ENCODE assay signal across 8 cellular contexts in genomic region chr20:21125072-21125848, GRCh38. TPM values are rescaled to one million over a fixed set of nuclear protein-coding genes. Genes with fewer than 3 reads are reported as not detected.
A peak's percentile ranks its signal among the peaks of the same experiment; 100 is the strongest.
DNase-seq lines count a peak whose midpoint lies in the region; ATAC-seq and TF ChIP-seq lines count a peak whose summit lies in the region.

No MANE protein-coding gene starts in this region.

- no peaks in the 10 kb centered on the region for H3K4me1 ChIP-seq in ovary (ENCODE audit: insufficient read depth)

- peaks cover 18% of the 10 kb centered on the region for H3K4me1 Mint-ChIP-seq in activated CD4-positive, alpha-beta memory T cell treated with anti-CD3 and anti-CD28 coated beads for 36 hours (ENCODE audit: low read depth)

- peak; percentile 10 for DNase-seq in stimulated activated CD4-positive, alpha-beta T cell treated with anti-CD3 and anti-CD28 coated beads, Interleukin-15, amount 100 ng/mL, for 24 hours
- no peak for DNase-seq in stimulated activated CD4-positive, alpha-beta T cell treated with anti-CD3 and anti-CD28 coated beads, Interleukin-4, amount 100 ng/mL, for 4 hours
- DNase-seq in NCI-H1417 treated with DMSO at 0.1 percent for 48 hours (lab: John Stamatoyannopoulos, UW) (peak; percentile 54), glomerular visceral epithelial cell (ENCODE audit: extremely low spot score) (peak; percentile 56), ovary (peak in 4 of 5 donors; percentile 31 to 51 (median 38))
- DNase-seq in activated CD4-positive, alpha-beta memory T cell treated with anti-CD3 and anti-CD28 coated beads for 36 hours = no peak
- no peak for DNase-seq in activated CD8-positive, alpha-beta memory T cell treated with anti-CD3 and anti-CD28 coated beads for 24 hours

- peaks cover 3% of the 10 kb centered on the region for H3K27me3 Mint-ChIP-seq in activated CD4-positive, alpha-beta memory T cell treated with anti-CD3 and anti-CD28 coated beads for 36 hours

- H3K36me3 Mint-ChIP-seq in activated CD4-positive, alpha-beta memory T cell treated with anti-CD3 and anti-CD28 coated beads for 36 hours = no peaks in the 10 kb centered on the region

- no peaks in the 10 kb centered on the region for H3K9me3 ChIP-seq in ovary

- H3K27ac ChIP-seq in ovary = peak overlapping the region in 1 of 2 donors; percentile 57

- TF ChIP-seq EP300 in ovary (IDR thresholded peaks at IDR 0.05) = no peak

- WGBS in ovary, 3 donors = 2 to 3% (median 2%) methylated on average over 24 to 25 of the region's 25 CpGs

- H3K4me3 ChIP-seq in ovary = peak overlapping the region; percentile 97

- no peak for TF ChIP-seq CTCF in ovary (IDR thresholded peaks at IDR 0.05)

- no peak for TF ChIP-seq POLR2A in ovary (IDR thresholded peaks at IDR 0.05)

- peak; percentile 31 for ATAC-seq in HG02840 (IDR thresholded peaks at IDR 0.05; ENCODE audit: low FRiP score, unreplicated experiment)

- no peaks in the 10 kb centered on the region for H3K9me3 Mint-ChIP-seq in activated CD4-positive, alpha-beta memory T cell treated with anti-CD3 and anti-CD28 coated beads for 36 hours

- H3K4me3 Mint-ChIP-seq in activated CD4-positive, alpha-beta memory T cell treated with anti-CD3 and anti-CD28 coated beads for 36 hours = peak overlapping the region; percentile 81

- POLR2A ChIA-PET in activated CD4-positive, alpha-beta memory T cell treated with anti-CD3 and anti-CD28 coated beads for 36 hours (lab: Charles Lee) = interaction anchor here (0.7 to 1.7 kb wide), 4 partner anchors 17 to 24 kb away, joined by 3 read pairs; no protein-coding TSS in a partner anchor

- no peaks in the 10 kb centered on the region for H3K36me3 ChIP-seq in ovary

- CTCF ChIA-PET in activated CD4-positive, alpha-beta memory T cell treated with anti-CD3 and anti-CD28 coated beads for 36 hours (lab: Charles Lee) = interaction anchor here (0.8 to 2.1 kb wide), 6 partner anchors 10 to 447 kb away, joined by 3 to 11 read pairs (median 4); no protein-coding TSS in a partner anchor

- H3K27ac Mint-ChIP-seq in activated CD4-positive, alpha-beta memory T cell treated with anti-CD3 and anti-CD28 coated beads for 36 hours = peak overlapping the region; percentile 5

- intact Hi-C loops in activated CD4-positive, alpha-beta memory T cell treated with anti-CD3 and anti-CD28 coated beads for 36 hours (cut with micrococcal nuclease) = loop anchor here (1.0 to 5.0 kb wide), 4 partner anchors 25 to 435 kb away; partner anchors contain the start of gene RALGAPA2
- intact Hi-C loops in ovary (cut with DNase I) = no loop called here

- no peaks in the 10 kb centered on the region for H3K27me3 ChIP-seq in ovary

RNA-seq across cellular contexts. Expression of gene KIZ, which starts 0.6 kb away (rescaled TPM):
- total RNA-seq in activated CD4-positive, alpha-beta memory T cell treated with anti-CD3 and anti-CD28 coated beads for 36 hours = 10 to 100 TPM; 13.3 to 13.5 TPM
- total RNA-seq in ovary = 10 to 100 TPM; 20.5 to 59.5 (median 44.7) TPM
- 10 to 100 TPM; 35.3 to 42.1 TPM for polyA plus RNA-seq in ovary

RNA-seq across cellular contexts. Expression of gene LINC00237, which starts 19.1 kb away (rescaled TPM):
- total RNA-seq in activated CD4-positive, alpha-beta memory T cell treated with anti-CD3 and anti-CD28 coated beads for 36 hours = not detected
- under 1 TPM in 1 of 7 donors, not detected in 6; 0.72 TPM for total RNA-seq in ovary
- not detected for polyA plus RNA-seq in ovary

Comparison
In these comparisons a context has a peak if more than half of its experiments do, and no peak if none do; other contexts are left out.
1. DNase-seq: peak in stimulated activated CD4-positive, alpha-beta T cell treated with anti-CD3 and anti-CD28 coated beads, Interleukin-15, amount 100 ng/mL, for 24 hours (single experiment), NCI-H1417 treated with DMSO at 0.1 percent for 48 hours (single experiment), glomerular visceral epithelial cell (single experiment) and ovary (4 of 5); none in stimulated activated CD4-positive, alpha-beta T cell treated with anti-CD3 and anti-CD28 coated beads, Interleukin-4, amount 100 ng/mL, for 4 hours (0 of 2), activated CD4-positive, alpha-beta memory T cell treated with anti-CD3 and anti-CD28 coated beads for 36 hours (single experiment) and activated CD8-positive, alpha-beta memory T cell treated with anti-CD3 and anti-CD28 coated beads for 24 hours (single experiment).